8 cellular contexts compared by ENCODE assay signal in the genomic region with DNA sequence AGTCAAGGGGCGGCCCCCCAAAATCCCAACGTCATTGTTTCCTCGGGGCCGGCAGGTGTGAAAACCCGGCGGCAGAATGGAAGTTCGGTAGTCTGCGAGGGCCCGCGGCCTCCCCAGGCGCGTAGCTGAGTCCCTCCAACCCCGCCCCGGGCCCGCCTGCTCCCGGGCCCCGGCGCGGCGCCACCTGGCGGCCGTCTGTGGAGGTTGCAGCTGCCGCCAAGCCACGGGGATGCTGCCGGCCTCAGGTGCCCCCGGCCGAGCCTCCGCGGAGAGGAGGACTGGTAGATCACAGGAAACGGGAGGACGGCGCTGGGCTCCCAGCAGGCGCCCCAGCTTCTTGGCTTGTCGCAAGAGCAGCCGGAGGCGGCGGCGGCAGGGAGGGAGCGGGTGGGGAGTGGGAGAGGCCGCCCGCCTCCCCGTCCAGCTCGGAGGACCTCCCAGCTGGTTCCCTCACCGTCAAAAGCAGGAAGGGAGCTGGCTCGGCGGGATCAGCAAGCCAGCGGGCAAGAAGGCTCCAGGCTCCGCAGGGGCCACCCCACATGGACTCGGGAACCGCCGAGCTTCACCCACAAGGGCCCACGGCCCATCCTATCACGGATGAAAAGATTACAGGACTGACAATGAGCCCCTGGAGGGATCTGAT.
A peak's percentile ranks its signal among the peaks of the same experiment; 100 is the strongest.
DNase-seq lines count a peak whose midpoint lies in the region; ATAC-seq and TF ChIP-seq lines count a peak whose summit lies in the region.
"Not testable (repeated sequence)": the region's sequence is repeated elsewhere in the genome, so short reads cannot be mapped to it uniquely, and the experiment has no call there.

No MANE protein-coding gene starts in this region.

- CTCF ChIA-PET in T-cell (lab: Charles Lee); activated naive CD4-positive, alpha-beta T cell treated with anti-CD3 and anti-CD28 coated beads for 36 hours (lab: Charles Lee): not testable (repeated sequence)

- not testable (repeated sequence) for H3K9me3 Mint-ChIP-seq in T-cell; activated naive CD4-positive, alpha-beta T cell treated with anti-CD3 and anti-CD28 coated beads for 36 hours; osteocyte (ENCODE audit: unreplicated experiment); stimulated activated naive CD8-positive, alpha-beta T cell treated with anti-CD3 and anti-CD28 coated beads, Interleukin-15, amount 100 ng/mL, for 72 hours

- H3K36me3 Mint-ChIP-seq in T-cell; activated naive CD4-positive, alpha-beta T cell treated with anti-CD3 and anti-CD28 coated beads for 36 hours (ENCODE audit: low read depth); osteocyte (ENCODE audit: unreplicated experiment): not testable (repeated sequence)

- intact Hi-C loops in activated naive CD4-positive, alpha-beta T cell treated with anti-CD3 and anti-CD28 coated beads for 36 hours (cut with micrococcal nuclease): not testable (repeated sequence)

- TF ChIP-seq CTCF in osteocyte (IDR thresholded peaks at IDR 0.05): peak; percentile 48

- ATAC-seq in GM21786 (IDR thresholded peaks at IDR 0.05; ENCODE audit: unreplicated experiment): peak; percentile 91
- peak; percentile 93 to 96 (median 94) for ATAC-seq in T-cell (replicated peaks in 1 of 4)
- peak; percentile 92 for ATAC-seq in stimulated activated naive CD8-positive, alpha-beta T cell treated with anti-CD3 and anti-CD28 coated beads, Interleukin-15, amount 100 ng/mL, for 72 hours

- H3K4me1 Mint-ChIP-seq in T-cell; activated naive CD4-positive, alpha-beta T cell treated with anti-CD3 and anti-CD28 coated beads for 36 hours (ENCODE audit: low read depth); osteocyte (ENCODE audit: unreplicated experiment); stimulated activated naive CD8-positive, alpha-beta T cell treated with anti-CD3 and anti-CD28 coated beads, Interleukin-15, amount 100 ng/mL, for 72 hours: not testable (repeated sequence)

- not testable (repeated sequence) for H3K27ac Mint-ChIP-seq in T-cell; activated naive CD4-positive, alpha-beta T cell treated with anti-CD3 and anti-CD28 coated beads for 36 hours; osteocyte (ENCODE audit: unreplicated experiment); stimulated activated naive CD8-positive, alpha-beta T cell treated with anti-CD3 and anti-CD28 coated beads, Interleukin-15, amount 100 ng/mL, for 72 hours

- not testable (repeated sequence) for H3K27me3 Mint-ChIP-seq in T-cell; activated naive CD4-positive, alpha-beta T cell treated with anti-CD3 and anti-CD28 coated beads for 36 hours (ENCODE audit: low read depth); osteocyte (ENCODE audit: unreplicated experiment); stimulated activated naive CD8-positive, alpha-beta T cell treated with anti-CD3 and anti-CD28 coated beads, Interleukin-15, amount 100 ng/mL, for 72 hours

- H3K4me3 Mint-ChIP-seq in T-cell: peak overlapping the region in 1 of 3 donors; percentile 39
- not testable (repeated sequence) for H3K4me3 Mint-ChIP-seq in activated naive CD4-positive, alpha-beta T cell treated with anti-CD3 and anti-CD28 coated beads for 36 hours; osteocyte (ENCODE audit: unreplicated experiment)
- peak overlapping the region in 1 of 2 donors; percentile 71 for H3K4me3 Mint-ChIP-seq in stimulated activated naive CD8-positive, alpha-beta T cell treated with anti-CD3 and anti-CD28 coated beads, Interleukin-15, amount 100 ng/mL, for 72 hours

- DNase-seq in ELF-1 (ENCODE audit: low read depth, low spot score) (peak; percentile 25), HT-29 (ENCODE audit: low spot score) (peak; percentile 0), T-cell (peak; percentile 40 to 83 (median 60)), globus pallidus (ENCODE audit: low spot score) (peak; percentile 26), osteocyte (ENCODE audit: extremely low spot score, unreplicated experiment) (peak; percentile 91)
- peak; percentile 71 for DNase-seq in activated naive CD4-positive, alpha-beta T cell treated with anti-CD3 and anti-CD28 coated beads for 36 hours
- peak; percentile 67 to 82 for DNase-seq in stimulated activated naive CD8-positive, alpha-beta T cell treated with anti-CD3 and anti-CD28 coated beads, Interleukin-15, amount 100 ng/mL, for 72 hours

- POLR2A ChIA-PET in T-cell (lab: Charles Lee): not testable (repeated sequence)

Comparison
In these comparisons a context has a peak if more than half of its experiments do, and no peak if none do; other contexts are left out.
1. Peak in every context shown above with its lines: DNase-seq and ATAC-seq.
2. DNase-seq: peak in every context shown above with its lines; median percentile 91 in osteocyte; 74 in stimulated activated naive CD8-positive, alpha-beta T cell treated with anti-CD3 and anti-CD28 coated beads, Interleukin-15, amount 100 ng/mL, for 72 hours; 71 in activated naive CD4-positive, alpha-beta T cell treated with anti-CD3 and anti-CD28 coated beads for 36 hours; 60 in T-cell; 26 in globus pallidus; 25 in ELF-1; 0 in HT-29.